In genomic region chr1:225816643-225817538, GRCh38 we compare ENCODE assay signal across 1 cellular context.
TF ChIP-seq lines count a peak whose summit lies in the region.

No MANE protein-coding gene starts in this region.

TF ChIP-seq in K562, 482 proteins besides CTCF, POLR2A, EP300 and RAD21:
- TF ChIP-seq, protein P1, sequence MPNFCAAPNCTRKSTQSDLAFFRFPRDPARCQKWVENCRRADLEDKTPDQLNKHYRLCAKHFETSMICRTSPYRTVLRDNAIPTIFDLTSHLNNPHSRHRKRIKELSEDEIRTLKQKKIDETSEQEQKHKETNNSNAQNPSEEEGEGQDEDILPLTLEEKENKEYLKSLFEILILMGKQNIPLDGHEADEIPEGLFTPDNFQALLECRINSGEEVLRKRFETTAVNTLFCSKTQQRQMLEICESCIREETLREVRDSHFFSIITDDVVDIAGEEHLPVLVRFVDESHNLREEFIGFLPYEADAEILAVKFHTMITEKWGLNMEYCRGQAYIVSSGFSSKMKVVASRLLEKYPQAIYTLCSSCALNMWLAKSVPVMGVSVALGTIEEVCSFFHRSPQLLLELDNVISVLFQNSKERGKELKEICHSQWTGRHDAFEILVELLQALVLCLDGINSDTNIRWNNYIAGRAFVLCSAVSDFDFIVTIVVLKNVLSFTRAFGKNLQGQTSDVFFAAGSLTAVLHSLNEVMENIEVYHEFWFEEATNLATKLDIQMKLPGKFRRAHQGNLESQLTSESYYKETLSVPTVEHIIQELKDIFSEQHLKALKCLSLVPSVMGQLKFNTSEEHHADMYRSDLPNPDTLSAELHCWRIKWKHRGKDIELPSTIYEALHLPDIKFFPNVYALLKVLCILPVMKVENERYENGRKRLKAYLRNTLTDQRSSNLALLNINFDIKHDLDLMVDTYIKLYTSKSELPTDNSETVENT (CRISPR knock-in tag; IDR thresholded peaks at IDR 0.05), result no peak
- TF ChIP-seq USF1 (CRISPR knock-in tag; IDR thresholded peaks at IDR 0.05) (no peak), IRF9 (tag; IDR thresholded peaks at IDR 0.05) (no peak), WHSC1 (IDR thresholded peaks at IDR 0.05; ENCODE audit: low read length) (no peak), MBD1 (CRISPR knock-in tag; IDR thresholded peaks at IDR 0.05) (no peak), HOMEZ (CRISPR knock-in tag; IDR thresholded peaks at IDR 0.05) (no peak), ZEB2 (IDR thresholded peaks at IDR 0.05) (no peak), E2F4 (CRISPR knock-in tag; IDR thresholded peaks at IDR 0.05; ENCODE audit: low read depth) (no peak), SMAD4 (CRISPR knock-in tag; conservative IDR thresholded peaks at IDR 0.05) (no peak), HCFC1 (IDR thresholded peaks at IDR 0.05; ENCODE audit: low read depth, low read length) (no peak), LEF1 (IDR thresholded peaks at IDR 0.05) (no peak), RFX7 (CRISPR knock-in tag; IDR thresholded peaks at IDR 0.05) (no peak)
